In the genomic region with DNA sequence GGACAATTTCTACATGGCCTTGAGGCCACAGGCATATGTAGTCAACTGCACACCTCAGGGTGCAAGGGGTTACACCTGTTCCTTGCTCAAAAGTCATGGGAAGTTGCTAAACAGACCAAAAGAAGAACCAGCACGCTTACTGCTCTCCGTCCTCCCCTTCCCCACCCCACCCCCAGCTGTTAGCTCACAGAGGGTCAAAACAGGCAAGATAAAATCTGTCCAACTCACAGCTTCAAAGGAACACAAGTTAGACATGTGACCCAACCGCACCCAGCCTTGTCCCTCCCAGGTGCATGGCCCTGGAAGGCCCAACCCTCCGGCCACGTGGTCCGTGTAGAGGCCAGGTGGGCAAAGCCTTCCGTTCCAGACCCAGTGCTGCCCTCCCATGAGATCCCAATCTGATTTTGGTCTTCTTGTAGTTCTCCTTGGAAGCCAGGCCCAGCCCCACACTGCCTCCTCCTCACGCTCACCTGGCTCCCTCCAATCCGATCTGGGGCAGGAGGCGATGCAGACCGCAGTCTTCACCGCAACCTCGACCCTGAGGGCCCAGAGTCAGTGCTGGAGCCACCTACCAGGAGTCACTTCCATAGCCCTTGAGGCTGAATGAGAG, we compare ENCODE assay signal across 1 cellular context.
TF ChIP-seq lines count a peak whose summit lies in the region.

No MANE protein-coding gene starts in this region.

TF ChIP-seq in K562, 482 proteins besides CTCF, POLR2A, EP300 and RAD21 (continued from another document and continues in another):
- TF ChIP-seq, protein P1, sequence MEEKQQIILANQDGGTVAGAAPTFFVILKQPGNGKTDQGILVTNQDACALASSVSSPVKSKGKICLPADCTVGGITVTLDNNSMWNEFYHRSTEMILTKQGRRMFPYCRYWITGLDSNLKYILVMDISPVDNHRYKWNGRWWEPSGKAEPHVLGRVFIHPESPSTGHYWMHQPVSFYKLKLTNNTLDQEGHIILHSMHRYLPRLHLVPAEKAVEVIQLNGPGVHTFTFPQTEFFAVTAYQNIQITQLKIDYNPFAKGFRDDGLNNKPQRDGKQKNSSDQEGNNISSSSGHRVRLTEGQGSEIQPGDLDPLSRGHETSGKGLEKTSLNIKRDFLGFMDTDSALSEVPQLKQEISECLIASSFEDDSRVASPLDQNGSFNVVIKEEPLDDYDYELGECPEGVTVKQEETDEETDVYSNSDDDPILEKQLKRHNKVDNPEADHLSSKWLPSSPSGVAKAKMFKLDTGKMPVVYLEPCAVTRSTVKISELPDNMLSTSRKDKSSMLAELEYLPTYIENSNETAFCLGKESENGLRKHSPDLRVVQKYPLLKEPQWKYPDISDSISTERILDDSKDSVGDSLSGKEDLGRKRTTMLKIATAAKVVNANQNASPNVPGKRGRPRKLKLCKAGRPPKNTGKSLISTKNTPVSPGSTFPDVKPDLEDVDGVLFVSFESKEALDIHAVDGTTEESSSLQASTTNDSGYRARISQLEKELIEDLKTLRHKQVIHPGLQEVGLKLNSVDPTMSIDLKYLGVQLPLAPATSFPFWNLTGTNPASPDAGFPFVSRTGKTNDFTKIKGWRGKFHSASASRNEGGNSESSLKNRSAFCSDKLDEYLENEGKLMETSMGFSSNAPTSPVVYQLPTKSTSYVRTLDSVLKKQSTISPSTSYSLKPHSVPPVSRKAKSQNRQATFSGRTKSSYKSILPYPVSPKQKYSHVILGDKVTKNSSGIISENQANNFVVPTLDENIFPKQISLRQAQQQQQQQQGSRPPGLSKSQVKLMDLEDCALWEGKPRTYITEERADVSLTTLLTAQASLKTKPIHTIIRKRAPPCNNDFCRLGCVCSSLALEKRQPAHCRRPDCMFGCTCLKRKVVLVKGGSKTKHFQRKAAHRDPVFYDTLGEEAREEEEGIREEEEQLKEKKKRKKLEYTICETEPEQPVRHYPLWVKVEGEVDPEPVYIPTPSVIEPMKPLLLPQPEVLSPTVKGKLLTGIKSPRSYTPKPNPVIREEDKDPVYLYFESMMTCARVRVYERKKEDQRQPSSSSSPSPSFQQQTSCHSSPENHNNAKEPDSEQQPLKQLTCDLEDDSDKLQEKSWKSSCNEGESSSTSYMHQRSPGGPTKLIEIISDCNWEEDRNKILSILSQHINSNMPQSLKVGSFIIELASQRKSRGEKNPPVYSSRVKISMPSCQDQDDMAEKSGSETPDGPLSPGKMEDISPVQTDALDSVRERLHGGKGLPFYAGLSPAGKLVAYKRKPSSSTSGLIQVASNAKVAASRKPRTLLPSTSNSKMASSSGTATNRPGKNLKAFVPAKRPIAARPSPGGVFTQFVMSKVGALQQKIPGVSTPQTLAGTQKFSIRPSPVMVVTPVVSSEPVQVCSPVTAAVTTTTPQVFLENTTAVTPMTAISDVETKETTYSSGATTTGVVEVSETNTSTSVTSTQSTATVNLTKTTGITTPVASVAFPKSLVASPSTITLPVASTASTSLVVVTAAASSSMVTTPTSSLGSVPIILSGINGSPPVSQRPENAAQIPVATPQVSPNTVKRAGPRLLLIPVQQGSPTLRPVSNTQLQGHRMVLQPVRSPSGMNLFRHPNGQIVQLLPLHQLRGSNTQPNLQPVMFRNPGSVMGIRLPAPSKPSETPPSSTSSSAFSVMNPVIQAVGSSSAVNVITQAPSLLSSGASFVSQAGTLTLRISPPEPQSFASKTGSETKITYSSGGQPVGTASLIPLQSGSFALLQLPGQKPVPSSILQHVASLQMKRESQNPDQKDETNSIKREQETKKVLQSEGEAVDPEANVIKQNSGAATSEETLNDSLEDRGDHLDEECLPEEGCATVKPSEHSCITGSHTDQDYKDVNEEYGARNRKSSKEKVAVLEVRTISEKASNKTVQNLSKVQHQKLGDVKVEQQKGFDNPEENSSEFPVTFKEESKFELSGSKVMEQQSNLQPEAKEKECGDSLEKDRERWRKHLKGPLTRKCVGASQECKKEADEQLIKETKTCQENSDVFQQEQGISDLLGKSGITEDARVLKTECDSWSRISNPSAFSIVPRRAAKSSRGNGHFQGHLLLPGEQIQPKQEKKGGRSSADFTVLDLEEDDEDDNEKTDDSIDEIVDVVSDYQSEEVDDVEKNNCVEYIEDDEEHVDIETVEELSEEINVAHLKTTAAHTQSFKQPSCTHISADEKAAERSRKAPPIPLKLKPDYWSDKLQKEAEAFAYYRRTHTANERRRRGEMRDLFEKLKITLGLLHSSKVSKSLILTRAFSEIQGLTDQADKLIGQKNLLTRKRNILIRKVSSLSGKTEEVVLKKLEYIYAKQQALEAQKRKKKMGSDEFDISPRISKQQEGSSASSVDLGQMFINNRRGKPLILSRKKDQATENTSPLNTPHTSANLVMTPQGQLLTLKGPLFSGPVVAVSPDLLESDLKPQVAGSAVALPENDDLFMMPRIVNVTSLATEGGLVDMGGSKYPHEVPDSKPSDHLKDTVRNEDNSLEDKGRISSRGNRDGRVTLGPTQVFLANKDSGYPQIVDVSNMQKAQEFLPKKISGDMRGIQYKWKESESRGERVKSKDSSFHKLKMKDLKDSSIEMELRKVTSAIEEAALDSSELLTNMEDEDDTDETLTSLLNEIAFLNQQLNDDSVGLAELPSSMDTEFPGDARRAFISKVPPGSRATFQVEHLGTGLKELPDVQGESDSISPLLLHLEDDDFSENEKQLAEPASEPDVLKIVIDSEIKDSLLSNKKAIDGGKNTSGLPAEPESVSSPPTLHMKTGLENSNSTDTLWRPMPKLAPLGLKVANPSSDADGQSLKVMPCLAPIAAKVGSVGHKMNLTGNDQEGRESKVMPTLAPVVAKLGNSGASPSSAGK (IDR thresholded peaks at IDR 0.05): peak; percentile 99
- TF ChIP-seq, protein P2, sequence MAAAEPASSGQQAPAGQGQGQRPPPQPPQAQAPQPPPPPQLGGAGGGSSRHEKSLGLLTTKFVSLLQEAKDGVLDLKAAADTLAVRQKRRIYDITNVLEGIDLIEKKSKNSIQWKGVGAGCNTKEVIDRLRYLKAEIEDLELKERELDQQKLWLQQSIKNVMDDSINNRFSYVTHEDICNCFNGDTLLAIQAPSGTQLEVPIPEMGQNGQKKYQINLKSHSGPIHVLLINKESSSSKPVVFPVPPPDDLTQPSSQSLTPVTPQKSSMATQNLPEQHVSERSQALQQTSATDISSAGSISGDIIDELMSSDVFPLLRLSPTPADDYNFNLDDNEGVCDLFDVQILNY (CRISPR knock-in tag; IDR thresholded peaks at IDR 0.05): no peak
- TF ChIP-seq NFIC (IDR thresholded peaks at IDR 0.05) (no peak), BCOR (IDR thresholded peaks at IDR 0.05) (no peak), FOXP1 (CRISPR knock-in tag; IDR thresholded peaks at IDR 0.05) (no peak), KAT8 (IDR thresholded peaks at IDR 0.05; ENCODE audit: low read depth) (no peak), HEY1 (CRISPR knock-in tag; IDR thresholded peaks at IDR 0.05; ENCODE audit: borderline replicate concordance) (no peak), ZNF79 (CRISPR knock-in tag; IDR thresholded peaks at IDR 0.05; ENCODE audit: low read depth) (no peak), TAF7 (tag; IDR thresholded peaks at IDR 0.05) (no peak), MAFK (IDR thresholded peaks at IDR 0.05; ENCODE audit: low read length) (no peak), GATA2 (CRISPR knock-in tag; IDR thresholded peaks at IDR 0.05) (peak; percentile 91), TARDBP (IDR thresholded peaks at IDR 0.05) (no peak), ILK (tag; IDR thresholded peaks at IDR 0.05; ENCODE audit: borderline replicate concordance, low read depth) (no peak), NUFIP1 (IDR thresholded peaks at IDR 0.05; ENCODE audit: partially characterized antibody) (no peak), PYGO2 (tag; IDR thresholded peaks at IDR 0.05) (no peak), PML (IDR thresholded peaks at IDR 0.05; ENCODE audit: low read length) (0 out of 2 replicates have a peak, but pooled peaks have one; percentile 20), NCOR1 (IDR thresholded peaks at IDR 0.05) (peak; percentile 51; the same call in 1 of the 2 replicates), SAFB2 (IDR thresholded peaks at IDR 0.05; ENCODE audit: borderline replicate concordance, low read depth, low read length, severe bottlenecking) (no peak), POU5F1 (IDR thresholded peaks at IDR 0.05; ENCODE audit: borderline replicate concordance, low read depth, low read length, partially characterized antibody) (no peak), ZNF253 (CRISPR knock-in tag; conservative IDR thresholded peaks at IDR 0.05) (no peak), MAFF (IDR thresholded peaks at IDR 0.05; ENCODE audit: low read length) (no peak), KLF16 (IDR thresholded peaks at IDR 0.05) (peak; percentile 57; the same call in 1 of the 2 replicates), ZNF76 (CRISPR knock-in tag; IDR thresholded peaks at IDR 0.05; ENCODE audit: borderline replicate concordance) (0 out of 2 replicates have a peak, but pooled peaks have one; percentile 11), NELFE (IDR thresholded peaks at IDR 0.05; ENCODE audit: insufficient read depth, insufficient read length) (no peak), SMARCA5 (IDR thresholded peaks at IDR 0.05) (no peak; the same call in 1 of the 2 replicates), PHB (CRISPR knock-in tag; IDR thresholded peaks at IDR 0.05) (no peak), POLR2B (IDR thresholded peaks at IDR 0.05; ENCODE audit: low read depth, partially characterized antibody) (no peak), FOXJ2 (tag; IDR thresholded peaks at IDR 0.05) (peak; percentile 68; the same call in 1 of the 2 replicates)
- TF ChIP-seq, protein P3, sequence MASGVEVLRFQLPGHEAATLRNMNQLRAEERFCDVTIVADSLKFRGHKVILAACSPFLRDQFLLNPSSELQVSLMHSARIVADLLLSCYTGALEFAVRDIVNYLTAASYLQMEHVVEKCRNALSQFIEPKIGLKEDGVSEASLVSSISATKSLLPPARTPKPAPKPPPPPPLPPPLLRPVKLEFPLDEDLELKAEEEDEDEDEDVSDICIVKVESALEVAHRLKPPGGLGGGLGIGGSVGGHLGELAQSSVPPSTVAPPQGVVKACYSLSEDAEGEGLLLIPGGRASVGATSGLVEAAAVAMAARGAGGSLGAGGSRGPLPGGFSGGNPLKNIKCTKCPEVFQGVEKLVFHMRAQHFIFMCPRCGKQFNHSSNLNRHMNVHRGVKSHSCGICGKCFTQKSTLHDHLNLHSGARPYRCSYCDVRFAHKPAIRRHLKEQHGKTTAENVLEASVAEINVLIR (CRISPR knock-in tag; IDR thresholded peaks at IDR 0.05): peak; percentile 45
- TF ChIP-seq, protein P4, sequence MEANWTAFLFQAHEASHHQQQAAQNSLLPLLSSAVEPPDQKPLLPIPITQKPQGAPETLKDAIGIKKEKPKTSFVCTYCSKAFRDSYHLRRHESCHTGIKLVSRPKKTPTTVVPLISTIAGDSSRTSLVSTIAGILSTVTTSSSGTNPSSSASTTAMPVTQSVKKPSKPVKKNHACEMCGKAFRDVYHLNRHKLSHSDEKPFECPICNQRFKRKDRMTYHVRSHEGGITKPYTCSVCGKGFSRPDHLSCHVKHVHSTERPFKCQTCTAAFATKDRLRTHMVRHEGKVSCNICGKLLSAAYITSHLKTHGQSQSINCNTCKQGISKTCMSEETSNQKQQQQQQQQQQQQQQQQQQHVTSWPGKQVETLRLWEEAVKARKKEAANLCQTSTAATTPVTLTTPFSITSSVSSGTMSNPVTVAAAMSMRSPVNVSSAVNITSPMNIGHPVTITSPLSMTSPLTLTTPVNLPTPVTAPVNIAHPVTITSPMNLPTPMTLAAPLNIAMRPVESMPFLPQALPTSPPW (CRISPR knock-in tag; IDR thresholded peaks at IDR 0.05): peak; percentile 84
- TF ChIP-seq, protein P5, sequence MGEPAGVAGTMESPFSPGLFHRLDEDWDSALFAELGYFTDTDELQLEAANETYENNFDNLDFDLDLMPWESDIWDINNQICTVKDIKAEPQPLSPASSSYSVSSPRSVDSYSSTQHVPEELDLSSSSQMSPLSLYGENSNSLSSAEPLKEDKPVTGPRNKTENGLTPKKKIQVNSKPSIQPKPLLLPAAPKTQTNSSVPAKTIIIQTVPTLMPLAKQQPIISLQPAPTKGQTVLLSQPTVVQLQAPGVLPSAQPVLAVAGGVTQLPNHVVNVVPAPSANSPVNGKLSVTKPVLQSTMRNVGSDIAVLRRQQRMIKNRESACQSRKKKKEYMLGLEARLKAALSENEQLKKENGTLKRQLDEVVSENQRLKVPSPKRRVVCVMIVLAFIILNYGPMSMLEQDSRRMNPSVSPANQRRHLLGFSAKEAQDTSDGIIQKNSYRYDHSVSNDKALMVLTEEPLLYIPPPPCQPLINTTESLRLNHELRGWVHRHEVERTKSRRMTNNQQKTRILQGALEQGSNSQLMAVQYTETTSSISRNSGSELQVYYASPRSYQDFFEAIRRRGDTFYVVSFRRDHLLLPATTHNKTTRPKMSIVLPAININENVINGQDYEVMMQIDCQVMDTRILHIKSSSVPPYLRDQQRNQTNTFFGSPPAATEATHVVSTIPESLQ (CRISPR knock-in tag; IDR thresholded peaks at IDR 0.05): no peak
- TF ChIP-seq, protein P6, sequence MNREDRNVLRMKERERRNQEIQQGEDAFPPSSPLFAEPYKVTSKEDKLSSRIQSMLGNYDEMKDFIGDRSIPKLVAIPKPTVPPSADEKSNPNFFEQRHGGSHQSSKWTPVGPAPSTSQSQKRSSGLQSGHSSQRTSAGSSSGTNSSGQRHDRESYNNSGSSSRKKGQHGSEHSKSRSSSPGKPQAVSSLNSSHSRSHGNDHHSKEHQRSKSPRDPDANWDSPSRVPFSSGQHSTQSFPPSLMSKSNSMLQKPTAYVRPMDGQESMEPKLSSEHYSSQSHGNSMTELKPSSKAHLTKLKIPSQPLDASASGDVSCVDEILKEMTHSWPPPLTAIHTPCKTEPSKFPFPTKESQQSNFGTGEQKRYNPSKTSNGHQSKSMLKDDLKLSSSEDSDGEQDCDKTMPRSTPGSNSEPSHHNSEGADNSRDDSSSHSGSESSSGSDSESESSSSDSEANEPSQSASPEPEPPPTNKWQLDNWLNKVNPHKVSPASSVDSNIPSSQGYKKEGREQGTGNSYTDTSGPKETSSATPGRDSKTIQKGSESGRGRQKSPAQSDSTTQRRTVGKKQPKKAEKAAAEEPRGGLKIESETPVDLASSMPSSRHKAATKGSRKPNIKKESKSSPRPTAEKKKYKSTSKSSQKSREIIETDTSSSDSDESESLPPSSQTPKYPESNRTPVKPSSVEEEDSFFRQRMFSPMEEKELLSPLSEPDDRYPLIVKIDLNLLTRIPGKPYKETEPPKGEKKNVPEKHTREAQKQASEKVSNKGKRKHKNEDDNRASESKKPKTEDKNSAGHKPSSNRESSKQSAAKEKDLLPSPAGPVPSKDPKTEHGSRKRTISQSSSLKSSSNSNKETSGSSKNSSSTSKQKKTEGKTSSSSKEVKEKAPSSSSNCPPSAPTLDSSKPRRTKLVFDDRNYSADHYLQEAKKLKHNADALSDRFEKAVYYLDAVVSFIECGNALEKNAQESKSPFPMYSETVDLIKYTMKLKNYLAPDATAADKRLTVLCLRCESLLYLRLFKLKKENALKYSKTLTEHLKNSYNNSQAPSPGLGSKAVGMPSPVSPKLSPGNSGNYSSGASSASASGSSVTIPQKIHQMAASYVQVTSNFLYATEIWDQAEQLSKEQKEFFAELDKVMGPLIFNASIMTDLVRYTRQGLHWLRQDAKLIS (CRISPR knock-in tag; IDR thresholded peaks at IDR 0.05): no peak
- TF ChIP-seq, protein P7, sequence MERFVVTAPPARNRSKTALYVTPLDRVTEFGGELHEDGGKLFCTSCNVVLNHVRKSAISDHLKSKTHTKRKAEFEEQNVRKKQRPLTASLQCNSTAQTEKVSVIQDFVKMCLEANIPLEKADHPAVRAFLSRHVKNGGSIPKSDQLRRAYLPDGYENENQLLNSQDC (CRISPR knock-in tag; IDR thresholded peaks at IDR 0.05): no peak; the same call in 1 of the 2 replicates
